Comparison of ENCODE assay signal across 18 cellular contexts in the genomic region with DNA sequence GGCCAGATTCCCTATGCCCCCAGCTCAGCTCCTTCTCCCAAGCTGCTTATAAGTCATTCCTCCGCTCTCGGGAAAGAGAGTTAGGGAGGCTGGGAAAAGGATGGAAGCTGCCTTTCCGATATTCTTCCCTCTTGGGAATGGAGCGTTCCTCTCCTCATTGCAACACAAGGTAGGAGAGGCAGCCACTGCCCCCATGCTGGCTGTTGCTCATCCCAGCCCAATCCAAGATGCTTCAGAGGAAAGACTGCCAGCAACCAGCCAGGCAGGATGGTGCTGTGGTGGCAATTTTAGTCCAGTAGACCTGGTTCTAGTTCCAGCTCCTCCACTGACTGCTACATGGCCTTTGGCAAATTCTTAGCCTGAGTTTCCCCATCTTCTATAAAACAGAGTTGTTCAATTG.
"Had no signal": no experiment of that assay in that cellular context is flagged by ENCODE, and none has a peak within 500 bp of the region (broad histone marks: within the 10 kb centered on the region; RNA-seq: fewer than 3 reads in every experiment).

No MANE protein-coding gene starts in this region.

- ATAC-seq: left colon, left ventricle myocardium superior, natural killer cell, sciatic nerve had no signal

- H3K9me3 Mint-ChIP-seq: natural killer cell had no signal

- H3K36me3 ChIP-seq: esophagus squamous epithelium, stomach, upper lobe of left lung, uterus had no signal

- H3K4me3 Mint-ChIP-seq: natural killer cell had no signal

- H3K27me3 ChIP-seq: hepatocyte, stomach, upper lobe of left lung, uterus had no signal

- H3K36me3 Mint-ChIP-seq: natural killer cell had no signal

- H3K4me3 ChIP-seq: esophagus squamous epithelium, hepatocyte, stomach, upper lobe of left lung, uterus had no signal

- H3K27ac ChIP-seq: hepatocyte, upper lobe of left lung, uterus had no signal

- DNase-seq: dermis blood vessel endothelial cell; esophagus squamous epithelium; foreskin fibroblast; head of caudate nucleus; left colon; left ventricle myocardium superior; natural killer cell; occipital lobe; posterior cingulate gyrus; stimulated activated CD4-positive, alpha-beta T cell treated with anti-CD3 and anti-CD28 coated beads, Interleukin-2, amount 100 ng/mL, for 24 hours; stimulated activated CD4-positive, alpha-beta T cell treated with anti-CD3 and anti-CD28 coated beads, Interleukin-4, amount 100 ng/mL, for 4 hours; stimulated activated naive CD4-positive, alpha-beta T cell; stomach; substantia nigra; upper lobe of left lung; uterus had no signal

- H3K9me3 ChIP-seq: esophagus squamous epithelium, stomach, upper lobe of left lung, uterus had no signal

- H3K27ac Mint-ChIP-seq: natural killer cell had no signal
